Comparison of ENCODE assay signal across 4 cellular contexts in the genomic region with DNA sequence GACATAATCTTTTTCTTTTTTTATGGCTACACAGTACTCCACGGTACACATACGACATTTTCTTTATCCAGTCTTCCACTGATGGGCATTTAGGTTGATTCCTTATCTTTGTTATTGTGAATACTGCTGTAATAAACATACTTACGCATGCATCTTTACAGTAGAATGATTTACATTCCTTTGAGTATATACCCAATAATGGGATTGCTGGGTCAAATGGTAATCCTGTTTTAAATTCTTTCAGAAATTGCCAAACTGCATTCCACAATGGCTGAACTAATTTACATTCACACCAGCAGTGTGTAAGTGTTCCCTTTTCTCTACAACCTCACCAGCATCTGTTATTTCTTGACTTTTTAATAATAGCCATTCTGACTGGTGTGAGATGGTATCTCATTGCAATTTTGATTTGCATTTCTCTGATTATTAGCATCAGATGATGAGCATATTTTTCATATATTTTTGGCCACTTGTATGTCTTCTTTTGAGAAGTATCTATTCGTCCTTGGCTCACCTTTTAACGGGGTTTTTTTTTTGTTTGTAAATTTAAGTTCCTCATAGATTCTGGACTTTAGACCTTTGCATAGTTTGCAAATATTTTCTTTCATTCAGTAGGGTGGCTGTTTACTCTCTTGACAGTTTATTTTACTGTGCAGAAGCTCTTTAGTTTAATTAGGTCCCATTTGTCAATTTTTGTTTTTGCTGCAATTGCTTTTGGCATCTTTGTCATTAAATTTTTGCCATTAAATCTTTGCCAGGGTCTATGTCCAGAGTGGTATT. TPM values are rescaled to one million over a fixed set of nuclear protein-coding genes. Genes with fewer than 3 reads are reported as not detected.
"Had no signal": no experiment of that assay in that cellular context is flagged by ENCODE, and none has a peak within 500 bp of the region (broad histone marks: within the 10 kb centered on the region; RNA-seq: fewer than 3 reads in every experiment).

No MANE protein-coding gene starts in this region.

RNA-seq across cellular contexts. Expression of a gene that starts 52.6 kb away (rescaled TPM):
- total RNA-seq: M059J, Peyer's patch, SJSA1 had no signal
- polyA plus RNA-seq: SK-N-SH had no signal
